Comparison of ENCODE assay signal across 8 cellular contexts in the genomic region with DNA sequence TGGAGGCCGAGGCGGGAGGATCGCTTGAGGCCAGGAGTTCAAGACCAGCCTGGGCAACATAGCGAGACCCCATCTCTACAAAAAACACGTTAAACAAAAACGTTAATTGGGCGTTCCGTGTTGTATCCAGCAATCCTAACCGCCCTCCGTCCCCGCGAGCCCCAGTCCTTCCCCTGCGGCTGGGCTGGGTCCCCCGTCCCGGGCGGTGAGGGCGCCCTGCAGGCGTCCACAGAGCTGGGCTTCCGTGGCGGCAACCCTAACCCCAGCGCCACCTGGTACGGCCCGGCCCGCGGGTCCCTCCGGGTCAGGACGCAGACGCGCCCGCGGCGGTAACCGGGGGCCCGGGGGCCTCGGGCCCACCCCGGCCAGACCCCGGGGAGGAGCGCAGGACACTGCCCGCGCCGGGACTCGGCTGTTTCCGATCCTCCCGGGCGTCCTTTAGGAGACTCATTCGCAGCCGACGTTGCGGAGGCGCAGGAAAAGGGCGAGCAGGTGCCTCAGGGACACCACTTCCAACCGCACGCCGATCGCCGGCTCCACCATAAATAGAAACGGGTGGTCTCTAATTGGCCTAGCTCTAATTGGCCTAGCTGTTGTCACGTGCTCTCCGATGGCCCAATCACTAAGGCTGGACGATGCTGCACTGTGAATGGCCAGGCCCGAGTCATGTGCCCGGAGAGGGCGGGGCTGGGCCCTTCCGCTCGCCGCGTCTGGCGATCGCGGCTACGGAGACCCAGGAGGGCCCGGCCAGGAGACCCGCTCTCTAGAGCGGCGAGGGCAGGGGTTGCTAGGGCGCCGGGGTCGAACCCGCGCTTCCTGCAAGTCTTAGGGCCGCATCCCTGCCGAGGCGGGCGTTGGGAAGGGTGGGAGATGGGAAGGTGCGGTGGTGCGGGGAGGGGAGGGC. TPM values are rescaled to one million over a fixed set of nuclear protein-coding genes. Genes with fewer than 3 reads are reported as not detected.
DNase-seq lines count a peak whose midpoint lies in the region; TF ChIP-seq lines count a peak whose summit lies in the region.

No MANE protein-coding gene starts in this region.

- peak overlapping the region; percentile 74; the same call in 1 of the 2 replicates for H3K14ac ChIP-seq in H9 (ENCODE audit: insufficient read depth, low read length)

- WGBS in H9 (ENCODE audit: extremely low coverage, insufficient read length, low lambda C conversion rate), result no CpG with 5 or more reads among the region's 86 CpGs

- H2BK20ac ChIP-seq in H9 (ENCODE audit: low read depth, low read length, poor library complexity, severe bottlenecking), result no peak overlapping the region

- H3K18ac ChIP-seq in H9 (ENCODE audit: insufficient read length, low read depth, low read length), result peak overlapping the region; percentile 92

- no peak overlapping the region for H2AFZ ChIP-seq in H9 (ENCODE audit: low read length)

- no peaks in the 10 kb centered on the region for H3K36me3 Mint-ChIP-seq in H9 (ENCODE audit: insufficient read depth in 1 of 3, low read depth in 3 of 3)
- no peaks in the 10 kb centered on the region for H3K36me3 Mint-ChIP-seq in nephron progenitor cell (ENCODE audit: low read depth)
- no peaks in the 10 kb centered on the region for H3K36me3 Mint-ChIP-seq in stimulated activated naive CD8-positive, alpha-beta T cell treated with anti-CD3 and anti-CD28 coated beads, Interleukin-15, Interleukin-2, amounts not matched to agents 100 ng/mL and 50 ng/mL, for 24 hours (ENCODE audit: low read depth)

- H2BK5ac ChIP-seq in H9 (ENCODE audit: insufficient read length, low read length), result no peak overlapping the region

- no peak overlapping the region for H3K4ac ChIP-seq in H9 (ENCODE audit: low read depth, low read length)

- H3K23ac ChIP-seq in H9 (ENCODE audit: insufficient read length, low read depth, low read length), result no peak overlapping the region

- H3K4me1 Mint-ChIP-seq in H9, result peaks cover 13 to 36% of the 10 kb centered on the region in 2 experiments
- H3K4me1 Mint-ChIP-seq in nephron progenitor cell, result peaks cover 59% of the 10 kb centered on the region
- H3K4me1 Mint-ChIP-seq in stimulated activated naive CD8-positive, alpha-beta T cell treated with anti-CD3 and anti-CD28 coated beads, Interleukin-15, Interleukin-2, amounts not matched to agents 100 ng/mL and 50 ng/mL, for 24 hours (ENCODE audit: low read depth), result peaks cover 51% of the 10 kb centered on the region

- DNase-seq in H9 (peak; percentile 100), M059J (ENCODE audit: low read depth) (peak; percentile 98), activated gamma-delta T cell (lab: John Stamatoyannopoulos, UW) (peak; percentile 73), fibroblast of villous mesenchyme (ENCODE audit: low read depth) (peak; percentile 99), nephron progenitor cell (peak; percentile 90)

- H3K9me3 Mint-ChIP-seq in H9 (no peaks in the 10 kb centered on the region; a peak in 1 of 5 replicates), nephron progenitor cell (peaks cover 8% of the 10 kb centered on the region)
- no peaks in the 10 kb centered on the region for H3K9me3 Mint-ChIP-seq in stimulated activated naive CD8-positive, alpha-beta T cell treated with anti-CD3 and anti-CD28 coated beads, Interleukin-15, Interleukin-2, amounts not matched to agents 100 ng/mL and 50 ng/mL, for 24 hours

- peak overlapping the region in 2 of 3 experiments; percentile 76 to 81; a peak in 1 of 7 replicates for H3K27ac Mint-ChIP-seq in H9
- H3K27ac Mint-ChIP-seq in nephron progenitor cell, result peak overlapping the region; percentile 91
- H3K27ac Mint-ChIP-seq in stimulated activated naive CD8-positive, alpha-beta T cell treated with anti-CD3 and anti-CD28 coated beads, Interleukin-15, Interleukin-2, amounts not matched to agents 100 ng/mL and 50 ng/mL, for 24 hours, result peak overlapping the region; percentile 84

- H4K5ac ChIP-seq in H9 (ENCODE audit: insufficient read length, low read depth, low read length), result no peak overlapping the region

- H3K4me2 ChIP-seq in H9 (ENCODE audit: insufficient read depth, insufficient read length, low read length), result peak overlapping the region; percentile 61

- H3K4me1 ChIP-seq in ES-I3 (ENCODE audit: insufficient read depth, low read length) (0 out of 2 replicates have a peak, but pooled peaks cover 4% of the 10 kb centered on the region), H9 (ENCODE audit: insufficient read depth, low read length) (no peaks in the 10 kb centered on the region)

- H2BK12ac ChIP-seq in H9 (ENCODE audit: insufficient read length, low read depth, low read length), result no peak overlapping the region

- TF ChIP-seq CTCF in H9 (conservative IDR thresholded peaks at IDR 0.05), result no peak
- no peak for TF ChIP-seq CTCF in fibroblast of villous mesenchyme (IDR thresholded peaks at IDR 0.05; ENCODE audit: insufficient read depth, low read depth, low read length)
- TF ChIP-seq CTCF in nephron progenitor cell (IDR thresholded peaks at IDR 0.05), result no peak

- no peaks in the 10 kb centered on the region for H4K20me1 ChIP-seq in H9 (ENCODE audit: control insufficient read depth, insufficient read depth, insufficient read length)

- no peak overlapping the region for H3K56ac ChIP-seq in H9 (ENCODE audit: insufficient read length, low read depth, low read length)

- H4K91ac ChIP-seq in H9 (ENCODE audit: insufficient read length, low read depth, low read length), result no peak overlapping the region

- no peaks in the 10 kb centered on the region for H3K79me2 ChIP-seq in H9 (ENCODE audit: insufficient read depth, low read length)

- H3K4me3 Mint-ChIP-seq in H9 (peak overlapping the region; percentile 72 to 85), nephron progenitor cell (peak overlapping the region; percentile 82)
- peak overlapping the region; percentile 81 for H3K4me3 Mint-ChIP-seq in stimulated activated naive CD8-positive, alpha-beta T cell treated with anti-CD3 and anti-CD28 coated beads, Interleukin-15, Interleukin-2, amounts not matched to agents 100 ng/mL and 50 ng/mL, for 24 hours

- H4K8ac ChIP-seq in H9 (replicated peaks; ENCODE audit: insufficient read length, low read depth, low read length), result no peak overlapping the region

- H3K23me2 ChIP-seq in H9 (ENCODE audit: insufficient read length, low read depth, low read length, poor library complexity, severe bottlenecking), result peaks cover 6% of the 10 kb centered on the region

- no peak overlapping the region for H2BK15ac ChIP-seq in H9 (ENCODE audit: low read depth, low read length)

- H3K27me3 Mint-ChIP-seq in H9 (ENCODE audit: low read depth) (peaks cover 41% of the 10 kb centered on the region), nephron progenitor cell (ENCODE audit: low read depth, poor library complexity) (peaks cover 35% of the 10 kb centered on the region)
- no peaks in the 10 kb centered on the region for H3K27me3 Mint-ChIP-seq in stimulated activated naive CD8-positive, alpha-beta T cell treated with anti-CD3 and anti-CD28 coated beads, Interleukin-15, Interleukin-2, amounts not matched to agents 100 ng/mL and 50 ng/mL, for 24 hours

- H3K27me3 ChIP-seq in H9 (ENCODE audit: insufficient read depth, low read length), result no peaks in the 10 kb centered on the region

- H3K9me3 ChIP-seq in ES-I3 (ENCODE audit: control insufficient read depth, insufficient read depth, low read length) (no peaks in the 10 kb centered on the region), H9 (ENCODE audit: control insufficient read depth, low read depth, low read length) (no peaks in the 10 kb centered on the region)

- peak overlapping the region; percentile 78 for H3K4me3 ChIP-seq in fibroblast of villous mesenchyme (ENCODE audit: low read depth, low read length)

- peak; percentile 98 for TF ChIP-seq POLR2A in Raji (IDR thresholded peaks at IDR 0.05; ENCODE audit: insufficient read depth, low read depth, low read length)

- H3K79me1 ChIP-seq in H9 (ENCODE audit: insufficient read depth, low read depth, low read length, poor library complexity, severe bottlenecking), result no peaks in the 10 kb centered on the region

- H2BK120ac ChIP-seq in H9 (ENCODE audit: low read depth, low read length, poor library complexity, severe bottlenecking), result no peak overlapping the region

- H3K9ac ChIP-seq in ES-I3 (ENCODE audit: low read depth, low read length), result peak overlapping the region; percentile 80
- peak overlapping the region; percentile 57 for H3K9ac ChIP-seq in H9 (ENCODE audit: extremely low read depth, insufficient read length, low read length)

- H3K27ac ChIP-seq in H9 (ENCODE audit: insufficient read length, low read depth, low read length), result no peak overlapping the region

- H2AK5ac ChIP-seq in H9 (ENCODE audit: insufficient read length, low read length), result no peak overlapping the region

- H3T11ph ChIP-seq in H9 (ENCODE audit: low read length), result no peak overlapping the region

- H3K36me3 ChIP-seq in ES-I3 (ENCODE audit: insufficient read depth, low read length), result no peaks in the 10 kb centered on the region

RNA-seq across cellular contexts. Expression of a gene that starts 19.0 kb away (rescaled TPM):
- 137 and 144 TPM in 2 replicates for total RNA-seq in H9 (2021)
- total RNA-seq in M059J (2014; rRNA removed; shearing (Covaris generic)), result 41.6 and 43.7 TPM in 2 replicates
- 49.3 and 57.0 TPM in 2 replicates for total RNA-seq in fibroblast of villous mesenchyme

RNA-seq across cellular contexts. Expression of a gene that starts 24.9 kb away (rescaled TPM):
- total RNA-seq in H9 (2021), result 0.22 and 0.35 TPM in 2 replicates
- total RNA-seq in M059J (2014; rRNA removed; shearing (Covaris generic)), result not detected in 2 replicates
- not detected in 2 replicates for total RNA-seq in fibroblast of villous mesenchyme

RNA-seq across cellular contexts. Expression of a gene that starts 41.1 kb away (rescaled TPM):
- total RNA-seq in H9 (2021) (0.28 and 0.70 TPM in 2 replicates), fibroblast of villous mesenchyme (11.9 and 24.2 TPM in 2 replicates)
- 30.2 and 41.0 TPM in 2 replicates for total RNA-seq in M059J (2014; rRNA removed; shearing (Covaris generic))
